In the genomic region with DNA sequence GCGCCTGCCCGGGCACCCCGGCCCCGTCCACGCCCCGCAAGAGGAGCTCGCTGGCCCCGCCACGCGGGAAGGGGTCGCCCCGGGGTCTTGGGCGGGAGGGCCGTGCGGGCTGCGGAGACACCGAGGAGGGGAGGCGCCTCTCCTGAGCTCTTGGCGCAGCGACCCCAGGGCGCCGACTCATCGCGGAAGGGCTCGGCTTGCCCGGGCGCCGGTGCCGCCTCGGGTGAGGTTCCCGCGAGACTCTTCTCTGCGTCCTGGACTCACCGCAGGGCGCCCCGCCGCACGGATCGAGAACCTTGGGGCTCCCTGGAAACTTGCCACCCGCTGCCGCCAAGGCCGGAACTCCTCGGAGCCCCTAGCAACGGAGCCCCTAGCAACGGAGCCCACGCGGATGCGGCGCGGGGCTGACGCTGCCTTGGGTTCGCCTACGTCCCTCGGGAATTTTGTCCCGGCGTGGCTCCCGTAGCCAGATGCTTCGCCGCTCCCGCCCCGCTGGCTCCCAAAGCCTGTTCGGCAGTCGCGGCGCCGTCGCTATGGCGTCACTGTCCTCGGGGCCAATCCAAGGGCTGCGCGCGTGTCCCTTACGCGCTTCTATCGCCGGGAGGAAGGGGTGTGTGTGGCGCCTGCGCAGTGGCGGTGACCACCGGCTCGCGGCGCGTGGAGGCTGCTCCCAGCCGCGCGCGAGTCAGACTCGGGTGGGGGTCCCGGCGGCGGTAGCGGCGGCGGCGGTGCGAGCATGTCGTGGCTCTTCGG, we compare ENCODE assay signal across 8 cellular contexts. TPM values are rescaled to one million over a fixed set of nuclear protein-coding genes. Genes with fewer than 3 reads are reported as not detected.
DNase-seq lines count a peak whose midpoint lies in the region; ATAC-seq and TF ChIP-seq lines count a peak whose summit lies in the region.

Gene ATAD3A, plus strand, starts transcription at position 630 of the 753 bp plus-strand sequence. Its CDS starts 107 bp downstream, at position 737.

- H3K27me3 ChIP-seq in mucosa of rectum (ENCODE audit: control insufficient read depth in 2 of 2, insufficient read depth in 2 of 2, low read length in 2 of 2): no peaks in the 10 kb centered on the region

- H3K9ac ChIP-seq in mucosa of rectum (ENCODE audit: low read depth in 1 of 2, low read length in 2 of 2): peak within 1 kb of the TSS; percentile 84 to 86

- TF ChIP-seq CTCF in epithelial cell of proximal tubule (conservative IDR thresholded peaks at IDR 0.05; ENCODE audit: low read depth, low read length): no peak

- ATAC-seq in GM21737 (IDR thresholded peaks at IDR 0.05; ENCODE audit: unreplicated experiment): peak; percentile 81

- peak within 1 kb of the TSS; percentile 82 to 94 for H3K27ac ChIP-seq in mucosa of rectum (ENCODE audit: low read depth in 2 of 2, low read length in 2 of 2)

- no peaks in the 10 kb centered on the region for H3K9me3 ChIP-seq in mucosa of rectum (ENCODE audit: control insufficient read depth in 2 of 2, low read length in 2 of 2)

- peak; percentile 92 for DNase-seq in DMS79 (lab: John Stamatoyannopoulos, UW)
- peak; percentile 90 for DNase-seq in KG1 (lab: John Stamatoyannopoulos, UW)
- DNase-seq in activated T-cell treated with anti-CD3 and anti-CD28 coated beads, Interleukin-2, amount 50 U/mL, for 1 hour: peak; percentile 93
- peak; percentile 55 for DNase-seq in epithelial cell of proximal tubule (ENCODE audit: low read depth)
- peak; percentile 82 to 93 for DNase-seq in stimulated activated CD8-positive, alpha-beta memory T cell treated with anti-CD3 and anti-CD28 coated beads, Interleukin-4, amount 100 ng/mL, for 4 hours (ENCODE audit: low read depth in 2 of 2, low spot score in 1 of 2)

- peak within 1 kb of the TSS; percentile 92 for H3K4me3 ChIP-seq in epithelial cell of proximal tubule (ENCODE audit: low read depth, low read length)
- H3K4me3 ChIP-seq in mucosa of rectum (ENCODE audit: low read length in 2 of 2): peak within 1 kb of the TSS; percentile 73 to 84

- peaks cover 3 to 6% of the 10 kb centered on the region in 2 donors for H3K4me1 ChIP-seq in mucosa of rectum (ENCODE audit: control insufficient read depth in 2 of 2, insufficient read depth in 2 of 2, low read length in 2 of 2)

- H3K36me3 ChIP-seq in mucosa of rectum (ENCODE audit: control insufficient read depth in 2 of 2, insufficient read depth in 2 of 2, low read length in 2 of 2): no peaks in the 10 kb centered on the region

TF ChIP-seq in PFSK-1, 5 proteins besides CTCF, POLR2A, EP300 and RAD21:
- TF ChIP-seq, protein P1, sequence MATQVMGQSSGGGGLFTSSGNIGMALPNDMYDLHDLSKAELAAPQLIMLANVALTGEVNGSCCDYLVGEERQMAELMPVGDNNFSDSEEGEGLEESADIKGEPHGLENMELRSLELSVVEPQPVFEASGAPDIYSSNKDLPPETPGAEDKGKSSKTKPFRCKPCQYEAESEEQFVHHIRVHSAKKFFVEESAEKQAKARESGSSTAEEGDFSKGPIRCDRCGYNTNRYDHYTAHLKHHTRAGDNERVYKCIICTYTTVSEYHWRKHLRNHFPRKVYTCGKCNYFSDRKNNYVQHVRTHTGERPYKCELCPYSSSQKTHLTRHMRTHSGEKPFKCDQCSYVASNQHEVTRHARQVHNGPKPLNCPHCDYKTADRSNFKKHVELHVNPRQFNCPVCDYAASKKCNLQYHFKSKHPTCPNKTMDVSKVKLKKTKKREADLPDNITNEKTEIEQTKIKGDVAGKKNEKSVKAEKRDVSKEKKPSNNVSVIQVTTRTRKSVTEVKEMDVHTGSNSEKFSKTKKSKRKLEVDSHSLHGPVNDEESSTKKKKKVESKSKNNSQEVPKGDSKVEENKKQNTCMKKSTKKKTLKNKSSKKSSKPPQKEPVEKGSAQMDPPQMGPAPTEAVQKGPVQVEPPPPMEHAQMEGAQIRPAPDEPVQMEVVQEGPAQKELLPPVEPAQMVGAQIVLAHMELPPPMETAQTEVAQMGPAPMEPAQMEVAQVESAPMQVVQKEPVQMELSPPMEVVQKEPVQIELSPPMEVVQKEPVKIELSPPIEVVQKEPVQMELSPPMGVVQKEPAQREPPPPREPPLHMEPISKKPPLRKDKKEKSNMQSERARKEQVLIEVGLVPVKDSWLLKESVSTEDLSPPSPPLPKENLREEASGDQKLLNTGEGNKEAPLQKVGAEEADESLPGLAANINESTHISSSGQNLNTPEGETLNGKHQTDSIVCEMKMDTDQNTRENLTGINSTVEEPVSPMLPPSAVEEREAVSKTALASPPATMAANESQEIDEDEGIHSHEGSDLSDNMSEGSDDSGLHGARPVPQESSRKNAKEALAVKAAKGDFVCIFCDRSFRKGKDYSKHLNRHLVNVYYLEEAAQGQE (IDR thresholded peaks at IDR 0.05; ENCODE audit: insufficient read depth in 1 of 2, low read depth in 2 of 2, low read length in 2 of 2): no peak; a peak in 1 of 4 replicates
- TF ChIP-seq POLR2AphosphoS5 (IDR thresholded peaks at IDR 0.05; ENCODE audit: low read depth, low read length) (peak; percentile 61), TAF1 (IDR thresholded peaks at IDR 0.05; ENCODE audit: borderline replicate concordance, insufficient read depth, low read length) (0 out of 2 replicates have a peak, but pooled peaks have one; percentile 6), FOXP2 (optimal IDR thresholded peaks at IDR 0.05; ENCODE audit: borderline replicate concordance, extremely low read depth, extremely low read length, insufficient read depth) (peak; percentile 78), SIN3A (IDR thresholded peaks at IDR 0.05; ENCODE audit: borderline replicate concordance, insufficient read depth, low read length) (no peak)

RNA-seq across cellular contexts. Expression of gene ATAD3A, which starts in this region (rescaled TPM):
- polyA plus RNA-seq in PFSK-1 (2012; ENCODE audit: insufficient read length, low read depth): 120 TPM
- 52.6 and 110 TPM in 2 replicates for total RNA-seq in epithelial cell of proximal tubule

Comparison
In these comparisons a context has a peak if more than half of its experiments do, and no peak if none do; other contexts are left out.
1. Peak in every context shown above with its lines: DNase-seq, ATAC-seq, H3K4me3 ChIP-seq and H3K27ac ChIP-seq.